ENCODE assay signal across 8 cellular contexts in genomic region chr17:56913000-56913866, GRCh38. TPM values are rescaled to one million over a fixed set of nuclear protein-coding genes. Genes with fewer than 3 reads are reported as not detected.
DNase-seq lines count a peak whose midpoint lies in the region; ATAC-seq lines count a peak whose summit lies in the region.

No MANE protein-coding gene starts in this region.

- no peaks in the 10 kb centered on the region; the same call in 1 of the 2 replicates for H3K27me3 ChIP-seq in Karpas-422 (ENCODE audit: low read length)

- H3K4me1 ChIP-seq in Karpas-422 (ENCODE audit: low read length), result peaks cover 67% of the 10 kb centered on the region

- peak overlapping the region; percentile 90 for H3K4me2 ChIP-seq in Karpas-422 (ENCODE audit: low read depth, low read length, poor library complexity, severe bottlenecking)

- peak overlapping the region; percentile 56 for H3K27ac ChIP-seq in Karpas-422 (ENCODE audit: low read length)

- H3K9ac ChIP-seq in Karpas-422 (ENCODE audit: low read length), result peak overlapping the region; percentile 83

- H3K4me3 ChIP-seq in Karpas-422 (ENCODE audit: low read length), result peak overlapping the region; percentile 95

- intact Hi-C loops in left cardiac atrium (cut with DNase I) (no loop called here), sciatic nerve (cut with DNase I) (no loop called here)

- DNase-seq in DMS153 treated with DMSO at 0.1 percent for 48 hours (lab: John Stamatoyannopoulos, UW; ENCODE audit: unreplicated experiment), result peak; percentile 40
- DNase-seq in DMS153 (lab: John Stamatoyannopoulos, UW), result no peak
- peak; percentile 47 for DNase-seq in Karpas-422
- DNase-seq in activated T-helper 9 cell treated with anti-CD3 and anti-CD28 coated beads, Interleukin-2, amount 50 U/mL, for 16 hours (ENCODE audit: low read depth), result peak; percentile 26
- no peak for DNase-seq in left cardiac atrium
- DNase-seq in sciatic nerve (ENCODE audit: low spot score), result no peak
- no peak for DNase-seq in midbrain (lab: John Stamatoyannopoulos, UW)

- H3K9me3 ChIP-seq in Karpas-422 (ENCODE audit: low read length), result peaks cover 10% of the 10 kb centered on the region

- peaks cover 40% of the 10 kb centered on the region for H3K79me2 ChIP-seq in Karpas-422 (ENCODE audit: low read length)

- H3K36me3 ChIP-seq in Karpas-422 (ENCODE audit: insufficient read depth, low read length), result 0 out of 2 replicates have a peak, but pooled peaks cover 2% of the 10 kb centered on the region

- H4K20me1 ChIP-seq in Karpas-422 (ENCODE audit: insufficient read depth, low read depth, low read length), result 0 out of 2 replicates have a peak, but pooled peaks cover 3% of the 10 kb centered on the region

- peak; percentile 34 for ATAC-seq in GM21825 (IDR thresholded peaks at IDR 0.05; ENCODE audit: unreplicated experiment)
- ATAC-seq in left cardiac atrium, result peak; percentile 44 to 46
- ATAC-seq in sciatic nerve, result peak; percentile 48

- no peaks in the 10 kb centered on the region for H3K9me2 ChIP-seq in Karpas-422 (replicated peaks; ENCODE audit: insufficient read depth, low read length)

- peak overlapping the region; percentile 83; the same call in 1 of the 2 replicates for H2AFZ ChIP-seq in Karpas-422 (ENCODE audit: low read length)

RNA-seq across cellular contexts. Expression of gene TRIM25, which starts 0.6 kb away (rescaled TPM):
- total RNA-seq in Karpas-422 (2014; rRNA removed; shearing (Covaris generic); ENCODE audit: low replicate concordance), result 42.4 and 49.0 TPM in 2 replicates
- total RNA-seq in left cardiac atrium (10 to 100 TPM; 30.0 to 30.3 TPM), sciatic nerve (51.5 TPM)

RNA-seq across cellular contexts. Expression of gene COIL, which starts 47.6 kb away (rescaled TPM):
- total RNA-seq in Karpas-422 (2014; rRNA removed; shearing (Covaris generic); ENCODE audit: low replicate concordance), result 14.6 and 16.4 TPM in 2 replicates
- total RNA-seq in left cardiac atrium (1 to 10 TPM; 9.2 to 9.4 TPM), sciatic nerve (13.7 TPM)

Comparison
In these comparisons a context has a peak if more than half of its experiments do, and no peak if none do; other contexts are left out.
1. DNase-seq: peak in DMS153 treated with DMSO at 0.1 percent for 48 hours (single experiment), Karpas-422 (single experiment) and activated T-helper 9 cell treated with anti-CD3 and anti-CD28 coated beads, Interleukin-2, amount 50 U/mL, for 16 hours (single experiment); none in DMS153 (single experiment), left cardiac atrium (single experiment), sciatic nerve (single experiment) and midbrain (single experiment).
2. Peak in every context shown above with its lines, with median percentiles within 50 percentile points of each other: ATAC-seq.